14 cellular contexts compared by ENCODE assay signal in the genomic region with DNA sequence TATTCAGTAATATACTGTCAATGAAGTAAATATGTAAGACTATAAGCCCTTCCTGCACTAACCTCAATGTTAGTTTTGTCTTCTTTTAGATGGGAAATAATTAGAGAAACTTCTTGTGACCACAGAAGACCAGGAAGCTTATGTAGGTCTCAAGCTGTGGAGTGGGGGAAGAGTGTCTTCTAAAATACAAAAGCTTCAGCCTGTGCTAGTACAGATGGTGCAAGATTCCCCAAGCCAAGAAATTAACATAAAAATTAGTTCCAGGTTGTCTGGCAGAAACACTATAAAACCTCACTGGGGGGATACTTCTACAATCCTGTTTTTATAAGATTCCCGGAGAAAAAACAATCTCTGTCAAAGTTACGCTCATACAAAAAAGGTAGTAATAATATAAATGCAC.
DNase-seq lines count a peak whose midpoint lies in the region; ATAC-seq, FAIRE-seq and TF ChIP-seq lines count a peak whose summit lies in the region.
"Had no signal": no experiment of that assay in that cellular context is flagged by ENCODE, and none has a peak within 500 bp of the region (broad histone marks: within the 10 kb centered on the region; RNA-seq: fewer than 3 reads in every experiment).

No MANE protein-coding gene starts in this region.

- POLR2A ChIA-PET in H1 (lab: Charles Lee; ENCODE audit: partially characterized antibody), result interaction anchor here (0.7 to 1.2 kb wide), 2 partner anchors 10 to 162 kb away, joined by 3 to 4 read pairs; no protein-coding TSS in a partner anchor

- H2BK20ac ChIP-seq in H1 (ENCODE audit: low read length), result no peak overlapping the region

- ATAC-seq in stimulated activated memory B cell treated with anti-CD40 and anti-IgM and Interleukin-4, amounts not matched to agents 10 μg/mL and 1 μg/mL and 100 μg/mL, for 72 hours, result no peak
- no peak for ATAC-seq in HG02852 (IDR thresholded peaks at IDR 0.05; ENCODE audit: unreplicated experiment)

- H2BK120ac ChIP-seq in H1 (replicated peaks; ENCODE audit: low read depth, low read length), result peak overlapping the region; percentile 54

- H3K4me2 ChIP-seq in H1 (ENCODE audit: insufficient read depth in 1 of 2, low read depth in 2 of 2, low read length in 2 of 2), result no peak overlapping the region

- H4K20me1 ChIP-seq in H1 (replicated peaks in 1 of 2; ENCODE audit: control insufficient read depth in 1 of 2, insufficient read depth in 2 of 2, low read length in 2 of 2), result no peaks in the 10 kb centered on the region

- no peak for TF ChIP-seq CTCF in H1 (IDR thresholded peaks at IDR 0.05; ENCODE audit: control extremely low read depth in 1 of 3, insufficient read depth in 1 of 3, low read depth in 1 of 3, low read length in 3 of 3)

- no peak overlapping the region for H2BK12ac ChIP-seq in H1 (ENCODE audit: low read depth, low read length)

- no peaks in the 10 kb centered on the region; a peak in 2 of 7 replicates for H3K4me1 ChIP-seq in H1 (replicated peaks in 1 of 4; ENCODE audit: control insufficient read depth in 3 of 4, insufficient read depth in 4 of 4, low read length in 3 of 4)

- H3K4me1 Mint-ChIP-seq in T-helper 2 cell treated with Interferon-gamma antibody and Interleukin-4, amounts not matched to agents 5 μg/mL and 100 μg/mL, for 36 hours (ENCODE audit: low read depth), result peaks cover 33% of the 10 kb centered on the region
- peaks cover 53% of the 10 kb centered on the region for H3K4me1 Mint-ChIP-seq in stimulated activated memory B cell treated with anti-CD40 and anti-IgM and Interleukin-4, amounts not matched to agents 10 μg/mL and 1 μg/mL and 100 μg/mL, for 72 hours

- peaks cover 0 to 2% (median 0%) of the 10 kb centered on the region in 4 experiments; a peak in 1 of 8 replicates for H3K36me3 ChIP-seq in H1 (ENCODE audit: control insufficient read depth in 2 of 4, insufficient read depth in 4 of 4, low read length in 3 of 4)
- H3K36me3 ChIP-seq: cardiac muscle cell had no signal

- WGBS in H1 (ENCODE audit: extremely low coverage in 1 of 2, insufficient coverage in 1 of 2, insufficient read length in 1 of 2, insufficient replicate concordance in 2 of 2, low coverage in 1 of 2, low lambda C conversion rate in 2 of 2, missing lambda C conversion rate in 1 of 2), 2 experiments, result 87% methylated on average over 2 of the region's 2 CpGs; no CpG with 5 or more reads in 1 of the 2 experiments

- H3K27ac ChIP-seq in H1 (ENCODE audit: low read depth, low read length), result no peak overlapping the region
- H3K27ac ChIP-seq: cardiac muscle cell had no signal

- peaks cover 53% of the 10 kb centered on the region for H3K36me3 Mint-ChIP-seq in T-helper 2 cell treated with Interferon-gamma antibody and Interleukin-4, amounts not matched to agents 5 μg/mL and 100 μg/mL, for 36 hours (ENCODE audit: low read depth)
- H3K36me3 Mint-ChIP-seq in stimulated activated memory B cell treated with anti-CD40 and anti-IgM and Interleukin-4, amounts not matched to agents 10 μg/mL and 1 μg/mL and 100 μg/mL, for 72 hours, result peaks cover 59% of the 10 kb centered on the region

- no peak overlapping the region for H4K8ac ChIP-seq in H1 (ENCODE audit: extremely low read depth, insufficient read depth, low read length)

- no peak overlapping the region for H3K56ac ChIP-seq in H1 (replicated peaks; ENCODE audit: insufficient read length, low read depth, low read length)

- H3K9ac ChIP-seq in H1 (replicated peaks in 1 of 4; ENCODE audit: extremely low read depth in 1 of 4, low read depth in 3 of 4, low read length in 3 of 4), result no peak overlapping the region

- H3K14ac ChIP-seq in H1 (ENCODE audit: insufficient read length), result no peak overlapping the region

- H3K4ac ChIP-seq in H1 (replicated peaks; ENCODE audit: insufficient read length, low read depth, low read length), result no peak overlapping the region

- H3K23me2 ChIP-seq in H1 (ENCODE audit: low read depth, low read length), result no peaks in the 10 kb centered on the region

- no peak overlapping the region for H4K5ac ChIP-seq in H1 (ENCODE audit: insufficient read length, low read depth, low read length)

- no peak overlapping the region for H4K91ac ChIP-seq in H1 (replicated peaks; ENCODE audit: insufficient read length, low read length)

- H2BK15ac ChIP-seq in H1 (ENCODE audit: low read length), result no peak overlapping the region

- H3K79me2 ChIP-seq in H1 (ENCODE audit: control insufficient read depth in 1 of 2, insufficient read depth in 2 of 2, low read length in 2 of 2), result no peaks in the 10 kb centered on the region

- no peak for TF ChIP-seq RAD21 in H1 (IDR thresholded peaks at IDR 0.05 in 1 of 2, conservative IDR thresholded peaks at IDR 0.05 in 1 of 2; ENCODE audit: low read depth in 2 of 2, low read length in 2 of 2)

- DNase-seq in NOMO-1 treated with DMSO at 0.1 percent for 48 hours (lab: John Stamatoyannopoulos, UW; ENCODE audit: unreplicated experiment), result peak; percentile 24
- DNase-seq in NOMO-1 treated with dmso at 0.1 percent for 144 hours (lab: John Stamatoyannopoulos, UW; ENCODE audit: unreplicated experiment), result no peak
- DNase-seq in T-helper 2 cell treated with Interferon-gamma antibody and Interleukin-4, amounts not matched to agents 5 μg/mL and 100 μg/mL, for 36 hours (ENCODE audit: low spot score), result no peak
- no peak for DNase-seq in H1 (ENCODE audit: low read depth in 1 of 2, low spot score in 2 of 2)
- DNase-seq in stimulated activated CD4-positive, alpha-beta T cell treated with anti-CD3 and anti-CD28 coated beads, Interleukin-2, amount 100 ng/mL, for 48 hours, result no peak
- no peak for DNase-seq in stimulated activated CD4-positive, alpha-beta T cell treated with anti-CD3 and anti-CD28 coated beads, Interleukin-1b, Interleukin-23, amount 100 ng/mL, for 48 hours
- DNase-seq: 8988T; DMS79 treated with DMSO at 0.1 percent for 48 hours; NCI-H526 treated with DMSO at 0.1 percent for 48 hours; stimulated activated CD8-positive, alpha-beta memory T cell treated with anti-CD3 and anti-CD28 coated beads, Interleukin-4, amount 100 ng/mL, for 48 hours had no signal

- H2AK5ac ChIP-seq in H1 (ENCODE audit: low read depth, low read length), result no peak overlapping the region

- H3K4me3 Mint-ChIP-seq in T-helper 2 cell treated with Interferon-gamma antibody and Interleukin-4, amounts not matched to agents 5 μg/mL and 100 μg/mL, for 36 hours, result no peak overlapping the region
- no peak overlapping the region for H3K4me3 Mint-ChIP-seq in stimulated activated memory B cell treated with anti-CD40 and anti-IgM and Interleukin-4, amounts not matched to agents 10 μg/mL and 1 μg/mL and 100 μg/mL, for 72 hours

- peaks cover 21% of the 10 kb centered on the region for H3K9me3 Mint-ChIP-seq in T-helper 2 cell treated with Interferon-gamma antibody and Interleukin-4, amounts not matched to agents 5 μg/mL and 100 μg/mL, for 36 hours
- peaks cover 8% of the 10 kb centered on the region for H3K9me3 Mint-ChIP-seq in stimulated activated memory B cell treated with anti-CD40 and anti-IgM and Interleukin-4, amounts not matched to agents 10 μg/mL and 1 μg/mL and 100 μg/mL, for 72 hours

- H3K79me1 ChIP-seq in H1 (ENCODE audit: low read depth, low read length), result no peaks in the 10 kb centered on the region

- no peak overlapping the region for H2BK5ac ChIP-seq in H1 (ENCODE audit: low read depth, low read length)

- H3K9me3 ChIP-seq in H1 (ENCODE audit: insufficient read depth in 2 of 2, low read depth in 1 of 2, low read length in 1 of 2), result peaks cover 4 to 7% of the 10 kb centered on the region in 2 experiments; a peak in 2 of 4 replicates

- H3K4me3 ChIP-seq in H1 (ENCODE audit: extremely low read depth in 1 of 4, insufficient read depth in 2 of 4, low read depth in 3 of 4, low read length in 4 of 4), result no peak overlapping the region
- H3K4me3 ChIP-seq: cardiac muscle cell had no signal

- FAIRE-seq in H1 (lab: Jason Lieb, UNC), result no peak
- FAIRE-seq: keratinocyte had no signal

- no peak overlapping the region for H2AFZ ChIP-seq in H1 (ENCODE audit: low read length)

- H3K18ac ChIP-seq in H1 (ENCODE audit: extremely low read depth, low read length), result no peak overlapping the region

- no peak for TF ChIP-seq POLR2A in H1 (IDR thresholded peaks at IDR 0.05; ENCODE audit: control extremely low read depth in 1 of 2, low read depth in 2 of 2, low read length in 2 of 2)

- H3K27me3 ChIP-seq in H1 (replicated peaks in 1 of 4; ENCODE audit: control insufficient read depth in 3 of 4, extremely low read depth in 1 of 4, insufficient read depth in 3 of 4, low read length in 3 of 4), result no peaks in the 10 kb centered on the region
- H3K27me3 ChIP-seq: cardiac muscle cell had no signal

- TF ChIP-seq EP300 in H1 (IDR thresholded peaks at IDR 0.05; ENCODE audit: borderline replicate concordance in 1 of 2, low read depth in 2 of 2, low read length in 2 of 2), result no peak

- peak overlapping the region; percentile 65 for H3K27ac Mint-ChIP-seq in T-helper 2 cell treated with Interferon-gamma antibody and Interleukin-4, amounts not matched to agents 5 μg/mL and 100 μg/mL, for 36 hours
- peak overlapping the region; percentile 66 for H3K27ac Mint-ChIP-seq in stimulated activated memory B cell treated with anti-CD40 and anti-IgM and Interleukin-4, amounts not matched to agents 10 μg/mL and 1 μg/mL and 100 μg/mL, for 72 hours

- CTCF ChIA-PET in H1 (lab: Charles Lee; ENCODE audit: partially characterized antibody), result interaction anchor here (0.6 kb wide), 1 partner anchor 33 kb away, joined by 3 read pairs; no protein-coding TSS in a partner anchor

- no peaks in the 10 kb centered on the region for H3K27me3 Mint-ChIP-seq in T-helper 2 cell treated with Interferon-gamma antibody and Interleukin-4, amounts not matched to agents 5 μg/mL and 100 μg/mL, for 36 hours (ENCODE audit: low read depth)
- no peaks in the 10 kb centered on the region for H3K27me3 Mint-ChIP-seq in stimulated activated memory B cell treated with anti-CD40 and anti-IgM and Interleukin-4, amounts not matched to agents 10 μg/mL and 1 μg/mL and 100 μg/mL, for 72 hours

- H3K23ac ChIP-seq in H1 (ENCODE audit: insufficient read length), result no peak overlapping the region

TF ChIP-seq in H1, 55 proteins besides CTCF, POLR2A, EP300 and RAD21 (continues in another document):
- TF ChIP-seq, protein P1, sequence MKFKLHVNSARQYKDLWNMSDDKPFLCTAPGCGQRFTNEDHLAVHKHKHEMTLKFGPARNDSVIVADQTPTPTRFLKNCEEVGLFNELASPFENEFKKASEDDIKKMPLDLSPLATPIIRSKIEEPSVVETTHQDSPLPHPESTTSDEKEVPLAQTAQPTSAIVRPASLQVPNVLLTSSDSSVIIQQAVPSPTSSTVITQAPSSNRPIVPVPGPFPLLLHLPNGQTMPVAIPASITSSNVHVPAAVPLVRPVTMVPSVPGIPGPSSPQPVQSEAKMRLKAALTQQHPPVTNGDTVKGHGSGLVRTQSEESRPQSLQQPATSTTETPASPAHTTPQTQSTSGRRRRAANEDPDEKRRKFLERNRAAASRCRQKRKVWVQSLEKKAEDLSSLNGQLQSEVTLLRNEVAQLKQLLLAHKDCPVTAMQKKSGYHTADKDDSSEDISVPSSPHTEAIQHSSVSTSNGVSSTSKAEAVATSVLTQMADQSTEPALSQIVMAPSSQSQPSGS (IDR thresholded peaks at IDR 0.05; ENCODE audit: low read length), result no peak
- TF ChIP-seq ASH2L (IDR thresholded peaks at IDR 0.05; ENCODE audit: low read length), result no peak
- TF ChIP-seq JUN (IDR thresholded peaks at IDR 0.05; ENCODE audit: low read depth, low read length), result no peak
- TF ChIP-seq FOSL1 (IDR thresholded peaks at IDR 0.05; ENCODE audit: insufficient read depth, low read depth, low read length), result no peak
